In the genomic region with DNA sequence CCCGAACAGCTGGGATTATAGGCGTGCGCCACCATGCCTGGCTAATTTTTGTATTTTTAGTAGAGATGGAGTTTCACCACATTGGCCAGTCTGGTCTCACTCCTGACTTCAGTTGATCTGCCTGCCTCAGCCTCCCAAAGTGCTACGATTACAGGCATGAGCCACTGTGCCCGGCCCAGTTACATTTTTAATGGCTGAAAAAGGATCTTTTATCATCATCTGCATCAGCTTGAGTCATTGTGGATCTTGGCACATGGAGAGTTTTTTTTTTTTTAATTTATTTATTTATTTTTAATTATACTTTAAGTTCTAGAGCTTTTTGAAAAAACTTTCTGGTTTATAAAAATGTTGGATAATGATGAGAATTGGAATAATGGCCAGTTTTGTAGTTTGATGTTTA, we compare ENCODE assay signal across 28 cellular contexts. TPM values are rescaled to one million over a fixed set of nuclear protein-coding genes. Genes with fewer than 3 reads are reported as not detected.
A peak's percentile ranks its signal among the peaks of the same experiment; 100 is the strongest.
DNase-seq lines count a peak whose midpoint lies in the region; ATAC-seq and TF ChIP-seq lines count a peak whose summit lies in the region.
"Had no signal": no experiment of that assay in that cellular context is flagged by ENCODE, and none has a peak within 500 bp of the region (broad histone marks: within the 10 kb centered on the region; RNA-seq: fewer than 3 reads in every experiment).

No MANE protein-coding gene starts in this region.

- H3K36me3 ChIP-seq in GM23248 (ENCODE audit: low read depth) (peaks cover 14% of the 10 kb centered on the region; the same call in 1 of the 2 replicates), fibroblast of lung (ENCODE audit: control insufficient read depth, insufficient read depth, low read length) (peaks cover 11% of the 10 kb centered on the region)

- no peaks in the 10 kb centered on the region for H3K27me3 Mint-ChIP-seq in activated CD8-positive, alpha-beta T cell treated with anti-CD3 and anti-CD28 coated beads, Interleukin-2, amount 10 ng/mL, durations not matched to agents 7 days and 5 days (ENCODE audit: low read depth)
- H3K27me3 Mint-ChIP-seq: CD4-positive, alpha-beta T cell had no signal

- POLR2A ChIA-PET in activated CD8-positive, alpha-beta T cell treated with anti-CD3 and anti-CD28 coated beads, Interleukin-2, amount 10 ng/mL, durations not matched to agents 7 days and 5 days (lab: Charles Lee) = no interaction called here

- H3K4me2 ChIP-seq in GM23248 (ENCODE audit: unreplicated experiment) = no peak overlapping the region
- no peak overlapping the region for H3K4me2 ChIP-seq in fibroblast of lung (ENCODE audit: extremely low read depth, insufficient read depth, low read length)
- H3K4me2 ChIP-seq: BLaER1 treated with 17β-estradiol and CSF1 and Interleukin-3, amounts not matched to agents 10 nM and 100 nM had no signal

- H3K9ac ChIP-seq in GM23248 = no peak overlapping the region
- no peak overlapping the region for H3K9ac ChIP-seq in fibroblast of lung (ENCODE audit: insufficient read depth, low read length)
- H3K9ac ChIP-seq: BLaER1 treated with 17β-estradiol and CSF1 and Interleukin-3, amounts not matched to agents 10 nM and 100 nM had no signal

- no peaks in the 10 kb centered on the region for H3K4me1 Mint-ChIP-seq in activated CD8-positive, alpha-beta T cell treated with anti-CD3 and anti-CD28 coated beads, Interleukin-2, amount 10 ng/mL, durations not matched to agents 7 days and 5 days (ENCODE audit: low read depth)

- H3K36me3 Mint-ChIP-seq in activated CD8-positive, alpha-beta T cell treated with anti-CD3 and anti-CD28 coated beads, Interleukin-2, amount 10 ng/mL, durations not matched to agents 7 days and 5 days (ENCODE audit: low read depth) = peaks cover 47% of the 10 kb centered on the region

- H2AFZ ChIP-seq in GM23248 = no peak overlapping the region
- no peak overlapping the region for H2AFZ ChIP-seq in fibroblast of lung (ENCODE audit: low read length)

- H4K20me1 ChIP-seq in GM23248 (ENCODE audit: insufficient read depth) = no peaks in the 10 kb centered on the region
- no peaks in the 10 kb centered on the region for H4K20me1 ChIP-seq in fibroblast of lung (ENCODE audit: control insufficient read depth, extremely low read depth, insufficient read depth, low read length)

- DNase-seq in GM23248 (peak; percentile 38), fibroblast of lung (ENCODE audit: low read depth in 2 of 2) (peak; percentile 18 to 47), iris pigment epithelial cell (ENCODE audit: low read depth) (peak; percentile 18), germinal center (ENCODE audit: low spot score) (no peak), NCI-H524 treated with DMSO at 0.1 percent for 48 hours (lab: John Stamatoyannopoulos, UW) (no peak), head of caudate nucleus (no peak)
- no peak for DNase-seq in activated CD8-positive, alpha-beta T cell treated with anti-CD3 and anti-CD28 coated beads, Interleukin-2, amount 10 ng/mL, durations not matched to agents 7 days and 5 days
- DNase-seq: AML-193; CD4-positive, alpha-beta T cell; COR-L47; DMS53; GDM1; MM.1S; NCI-H1048; NCI-H1417 treated with DMSO at 0.1 percent for 48 hours; NCI-H1694 treated with DMSO at 0.1 percent for 48 hours; NCI-H2081; NCI-H2227 treated with DMSO at 0.1 percent for 48 hours; NCI-H69; SHP77; SW 1271 had no signal

- WGBS in GM23248 (ENCODE audit: low coverage in 1 of 2, low lambda C conversion rate in 2 of 2, missing lambda C conversion rate in 2 of 2), 2 experiments = 94 to 96% methylated on average over 5 of the region's 5 CpGs

- H3K4me3 Mint-ChIP-seq in activated CD8-positive, alpha-beta T cell treated with anti-CD3 and anti-CD28 coated beads, Interleukin-2, amount 10 ng/mL, durations not matched to agents 7 days and 5 days = no peak overlapping the region
- H3K4me3 Mint-ChIP-seq: CD4-positive, alpha-beta T cell had no signal

- H3F3A ChIP-seq in GM23248 (ENCODE audit: insufficient read depth) = no peaks in the 10 kb centered on the region

- no peak for ATAC-seq in activated CD8-positive, alpha-beta T cell treated with anti-CD3 and anti-CD28 coated beads, Interleukin-2, amount 10 ng/mL, durations not matched to agents 7 days and 5 days
- ATAC-seq: GM12878, HepG2, K562, Panc1 had no signal

- H3K9me3 ChIP-seq in GM23248 (ENCODE audit: low read depth) = no peaks in the 10 kb centered on the region
- H3K9me3 ChIP-seq in fibroblast of lung (ENCODE audit: control insufficient read depth, insufficient read depth, low read depth, low read length) = no peaks in the 10 kb centered on the region
- H3K9me3 ChIP-seq: BLaER1 treated with 17β-estradiol and CSF1 and Interleukin-3, amounts not matched to agents 10 nM and 100 nM had no signal

- H3K9me3 Mint-ChIP-seq in activated CD8-positive, alpha-beta T cell treated with anti-CD3 and anti-CD28 coated beads, Interleukin-2, amount 10 ng/mL, durations not matched to agents 7 days and 5 days (ENCODE audit: insufficient read depth) = no peaks in the 10 kb centered on the region
- H3K9me3 Mint-ChIP-seq: CD4-positive, alpha-beta T cell had no signal

- H3K4me1 ChIP-seq in GM23248 (ENCODE audit: insufficient read depth) (no peaks in the 10 kb centered on the region), fibroblast of lung (ENCODE audit: control insufficient read depth, extremely low read depth, insufficient read depth, low read length) (no peaks in the 10 kb centered on the region)
- H3K4me1 ChIP-seq: BLaER1 treated with 17β-estradiol and CSF1 and Interleukin-3, amounts not matched to agents 10 nM and 100 nM had no signal

- H3K9me2 ChIP-seq in GM23248 (ENCODE audit: insufficient read depth) = no peaks in the 10 kb centered on the region

- H3K27ac Mint-ChIP-seq in activated CD8-positive, alpha-beta T cell treated with anti-CD3 and anti-CD28 coated beads, Interleukin-2, amount 10 ng/mL, durations not matched to agents 7 days and 5 days = no peak overlapping the region
- H3K27ac Mint-ChIP-seq: CD4-positive, alpha-beta T cell had no signal

- H3K79me2 ChIP-seq in GM23248 (ENCODE audit: insufficient read depth) = peaks cover 10% of the 10 kb centered on the region
- H3K79me2 ChIP-seq in fibroblast of lung (ENCODE audit: control insufficient read depth, insufficient read depth, low read length) = no peaks in the 10 kb centered on the region

- CTCF ChIA-PET in activated CD8-positive, alpha-beta T cell treated with anti-CD3 and anti-CD28 coated beads, Interleukin-2, amount 10 ng/mL, durations not matched to agents 7 days and 5 days (lab: Charles Lee) = no interaction called here

- H3K27ac ChIP-seq in GM23248 = no peak overlapping the region
- H3K27ac ChIP-seq in VCaP = peak overlapping the region; percentile 61; the same call in 1 of the 2 replicates
- no peak overlapping the region for H3K27ac ChIP-seq in fibroblast of lung (ENCODE audit: insufficient read depth, low read length)
- H3K27ac ChIP-seq: BLaER1 treated with 17β-estradiol and CSF1 and Interleukin-3, amounts not matched to agents 10 nM and 100 nM; RWPE1 had no signal

- H3K27me3 ChIP-seq in GM23248 (replicated peaks; ENCODE audit: insufficient read depth) (no peaks in the 10 kb centered on the region), fibroblast of lung (ENCODE audit: control insufficient read depth, insufficient read depth, low read length) (no peaks in the 10 kb centered on the region)
- H3K27me3 ChIP-seq: BLaER1 treated with 17β-estradiol and CSF1 and Interleukin-3, amounts not matched to agents 10 nM and 100 nM had no signal

- H3K4me3 ChIP-seq in GM23248 = no peak overlapping the region
- H3K4me3 ChIP-seq in fibroblast of lung (replicated peaks in 1 of 4; ENCODE audit: control extremely low read depth in 1 of 4, insufficient read depth in 1 of 4, low read depth in 3 of 4, low read length in 4 of 4) = no peak overlapping the region
- H3K4me3 ChIP-seq: BLaER1 treated with 17β-estradiol and CSF1 and Interleukin-3, amounts not matched to agents 10 nM and 100 nM; GM12878; K562 had no signal

- no peak for TF ChIP-seq CTCF in VCaP (conservative IDR thresholded peaks at IDR 0.05)
- TF ChIP-seq CTCF in fibroblast of lung (conservative IDR thresholded peaks at IDR 0.05 in 1 of 2, IDR thresholded peaks at IDR 0.05 in 1 of 2; ENCODE audit: low read depth in 1 of 2, low read length in 2 of 2) = no peak

- in situ Hi-C loops in GM23248 (cut with MboI) = no loop called here

- intact Hi-C loops in head of caudate nucleus (cut with DNase I) = no loop called here

RNA-seq across cellular contexts. Expression of gene IGHMBP2, which starts 8.6 kb away (rescaled TPM):
- 5.2 and 5.8 TPM in 2 replicates for total RNA-seq in GM23248 (2014; rRNA removed; shearing (Covaris generic))
- 7.2 and 9.3 TPM in 2 replicates for polyA plus RNA-seq in GM23248 (2016; fragmentation: Nextera tagmentation; extraction: Ambion mirVana)
- total RNA-seq in fibroblast of lung = 7.7 and 8.6 TPM in 2 replicates
- 5.2 and 6.9 TPM in 2 replicates for polyA plus RNA-seq in fibroblast of lung
- polyA plus RNA-seq in fibroblast of lung (2012) = 6.5 and 7.6 TPM in 2 replicates
- polyA minus RNA-seq in fibroblast of lung (ENCODE audit: low replicate concordance) = 24.7 and 35.5 TPM in 2 replicates
- total RNA-seq in activated CD8-positive, alpha-beta T cell treated with anti-CD3 and anti-CD28 coated beads, Interleukin-2, amount 10 ng/mL, durations not matched to agents 7 days and 5 days = 10 to 100 TPM; 25.0 to 28.2 TPM

RNA-seq across cellular contexts. Expression of gene MRPL21, which starts 8.6 kb away (rescaled TPM):
- total RNA-seq in GM23248 (2014; rRNA removed; shearing (Covaris generic)) = 22.6 and 45.0 TPM in 2 replicates
- polyA plus RNA-seq in GM23248 (2016; fragmentation: Nextera tagmentation; extraction: Ambion mirVana) = 122 and 126 TPM in 2 replicates
- total RNA-seq in fibroblast of lung = 40.1 and 59.9 TPM in 2 replicates
- polyA plus RNA-seq in fibroblast of lung = 31.6 and 72.4 TPM in 2 replicates
- 58.3 and 95.5 TPM in 2 replicates for polyA plus RNA-seq in fibroblast of lung (2012)
- polyA minus RNA-seq in fibroblast of lung (ENCODE audit: low replicate concordance) = 15.2 and 19.5 TPM in 2 replicates
- 10 to 100 TPM; 64.9 to 69.0 TPM for total RNA-seq in activated CD8-positive, alpha-beta T cell treated with anti-CD3 and anti-CD28 coated beads, Interleukin-2, amount 10 ng/mL, durations not matched to agents 7 days and 5 days

Comparison
In these comparisons a context has a peak if more than half of its experiments do, and no peak if none do; other contexts are left out.
1. DNase-seq: peak in GM23248 (single experiment), fibroblast of lung (2 of 2) and iris pigment epithelial cell (single experiment); none in germinal center (single experiment), activated CD8-positive, alpha-beta T cell treated with anti-CD3 and anti-CD28 coated beads, Interleukin-2, amount 10 ng/mL, durations not matched to agents 7 days and 5 days (single experiment), NCI-H524 treated with DMSO at 0.1 percent for 48 hours (single experiment) and head of caudate nucleus (0 of 42).